ENCODE assay signal across 12 cellular contexts in the genomic region with DNA sequence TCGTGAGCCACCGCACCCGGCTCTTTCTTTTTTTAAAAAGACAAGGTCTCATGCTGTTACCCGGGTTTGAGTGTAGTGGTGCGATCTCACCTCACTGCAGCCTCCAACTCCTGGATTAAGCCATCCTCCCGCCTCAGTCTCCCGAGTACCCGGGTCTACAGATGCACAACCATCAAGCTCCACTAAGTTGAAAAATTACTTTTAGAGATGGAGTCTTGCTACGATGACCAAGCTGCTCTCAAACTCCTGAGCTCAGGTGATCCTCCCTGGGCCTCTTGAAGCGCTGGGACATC. TPM values are rescaled to one million over a fixed set of nuclear protein-coding genes. Genes with fewer than 3 reads are reported as not detected.
A peak's percentile ranks its signal among the peaks of the same experiment; 100 is the strongest.
DNase-seq lines count a peak whose midpoint lies in the region; ATAC-seq, FAIRE-seq and TF ChIP-seq lines count a peak whose summit lies in the region.
"Had no signal": no experiment of that assay in that cellular context is flagged by ENCODE, and none has a peak within 500 bp of the region (broad histone marks: within the 10 kb centered on the region; RNA-seq: fewer than 3 reads in every experiment).

No MANE protein-coding gene starts in this region.

- H2BK12ac ChIP-seq in mesenchymal stem cell (ENCODE audit: low read length in 2 of 2) = no peak overlapping the region

- H3K4me3 Mint-ChIP-seq in activated T-cell treated with anti-CD3 and anti-CD28 coated beads, Interleukin-2, amount 50 U/mL, for 72 hours = peak overlapping the region; percentile 50 to 61

- WGBS in A549 (ENCODE audit: missing lambda C conversion rate) = 89% methylated on average over 10 of the region's 10 CpGs
- 80 to 82% methylated on average over 10 of the region's 10 CpGs for WGBS in GM23248 (ENCODE audit: low coverage in 1 of 2, low lambda C conversion rate in 2 of 2, missing lambda C conversion rate in 2 of 2), 2 experiments
- 95% methylated on average over 10 of the region's 10 CpGs for WGBS in mesenchymal stem cell

- no peak overlapping the region for H3K4ac ChIP-seq in mesenchymal stem cell (ENCODE audit: low read depth in 1 of 2, low read length in 2 of 2)

- FAIRE-seq in A549 (lab: Jason Lieb, UNC) = no peak

- no peak overlapping the region for H3K18ac ChIP-seq in mesenchymal stem cell (ENCODE audit: low read depth in 1 of 2, low read length in 2 of 2)

- no peaks in the 10 kb centered on the region for H3K9me2 ChIP-seq in GM23248 (ENCODE audit: insufficient read depth)

- H3K4me1 ChIP-seq in A549 (peaks cover 40% of the 10 kb centered on the region), GM23248 (ENCODE audit: insufficient read depth) (peaks cover 24% of the 10 kb centered on the region), mesenchymal stem cell (ENCODE audit: control insufficient read depth, insufficient read depth, low read depth, low read length) (peaks cover 22% of the 10 kb centered on the region)

- H4K8ac ChIP-seq in mesenchymal stem cell (ENCODE audit: low read length) = no peak overlapping the region

- H3K23ac ChIP-seq in mesenchymal stem cell (ENCODE audit: low read length in 2 of 2) = no peak overlapping the region

- H3K14ac ChIP-seq in mesenchymal stem cell (ENCODE audit: low read length in 2 of 2) = no peak overlapping the region

- H3K9me3 ChIP-seq in A549 = no peaks in the 10 kb centered on the region
- no peaks in the 10 kb centered on the region for H3K9me3 ChIP-seq in GM23248 (ENCODE audit: low read depth)
- H3K9me3 ChIP-seq in mesenchymal stem cell (ENCODE audit: control insufficient read depth, low read length) = no peaks in the 10 kb centered on the region
- H3K9me3 ChIP-seq in WERI-Rb-1 (ENCODE audit: severe bottlenecking) = no peaks in the 10 kb centered on the region

- DNase-seq in A549 (ENCODE audit: low read depth in 1 of 2, low spot score in 1 of 2) (no peak), GM23248 (no peak), mesenchymal stem cell (no peak), NCI-H187 treated with DMSO at 0.1 percent for 48 hours (lab: John Stamatoyannopoulos, UW) (no peak), WERI-Rb-1 (no peak), NCI-H2196 (lab: John Stamatoyannopoulos, UW; ENCODE audit: unreplicated experiment) (no peak)
- no peak for DNase-seq in activated T-cell treated with anti-CD3 and anti-CD28 coated beads, Interleukin-2, amount 50 U/mL, for 72 hours
- DNase-seq in activated CD4-positive, CD25-positive, alpha-beta regulatory T cell (lab: John Stamatoyannopoulos, UW) = no peak
- DNase-seq: NCI-H69, nucleus accumbens had no signal

- peaks cover 57% of the 10 kb centered on the region for H3K79me2 ChIP-seq in GM23248 (ENCODE audit: insufficient read depth)

- H3K36me3 ChIP-seq in GM23248 (ENCODE audit: low read depth) (peaks cover 24% of the 10 kb centered on the region), mesenchymal stem cell (ENCODE audit: control insufficient read depth in 1 of 2, insufficient read depth in 2 of 2, low read depth in 1 of 2, low read length in 2 of 2) (peaks cover 54 to 67% of the 10 kb centered on the region in 2 experiments), WERI-Rb-1 (peaks cover 70% of the 10 kb centered on the region)

- no peak for ATAC-seq in A549
- no peak for ATAC-seq in activated T-cell treated with anti-CD3 and anti-CD28 coated beads, Interleukin-2, amount 50 U/mL, for 72 hours (replicated peaks in 1 of 2)
- ATAC-seq: CD8-positive, alpha-beta T cell had no signal

- H4K20me1 ChIP-seq in GM23248 (ENCODE audit: insufficient read depth) = peaks cover 10% of the 10 kb centered on the region

- peaks cover 17 to 40% of the 10 kb centered on the region in 2 donors for H3K36me3 Mint-ChIP-seq in activated T-cell treated with anti-CD3 and anti-CD28 coated beads, Interleukin-2, amount 50 U/mL, for 72 hours (ENCODE audit: insufficient read depth in 2 of 2)

- POLR2A ChIA-PET in A549 (lab: Yijun Ruan, JAX) = no interaction called here

- no peaks in the 10 kb centered on the region for H3K9me3 Mint-ChIP-seq in activated T-cell treated with anti-CD3 and anti-CD28 coated beads, Interleukin-2, amount 50 U/mL, for 72 hours
- H3K9me3 Mint-ChIP-seq: CD8-positive, alpha-beta T cell had no signal

- peaks cover 8% of the 10 kb centered on the region for H3K79me1 ChIP-seq in mesenchymal stem cell (replicated peaks; ENCODE audit: low read length, poor library complexity, severe bottlenecking)

- no peaks in the 10 kb centered on the region for H3K27me3 Mint-ChIP-seq in activated T-cell treated with anti-CD3 and anti-CD28 coated beads, Interleukin-2, amount 50 U/mL, for 72 hours (ENCODE audit: low read depth)

- H3F3A ChIP-seq in GM23248 (ENCODE audit: insufficient read depth) = peaks cover 17% of the 10 kb centered on the region; the same call in 1 of the 2 replicates

- H3K4me2 ChIP-seq in A549 (peak overlapping the region; percentile 95), GM23248 (ENCODE audit: unreplicated experiment) (peak overlapping the region; percentile 83), mesenchymal stem cell (ENCODE audit: low read length, poor library complexity, severe bottlenecking) (no peak overlapping the region)

- CTCF ChIA-PET in A549 (lab: Yijun Ruan, JAX) = no interaction called here

- in situ Hi-C loops in GM23248 (cut with MboI) = no loop called here

- no peak for TF ChIP-seq POLR2A in A549 (IDR thresholded peaks at IDR 0.05; ENCODE audit: low read length)

- H2BK5ac ChIP-seq in mesenchymal stem cell (ENCODE audit: low read depth, low read length, poor library complexity, severe bottlenecking) = no peak overlapping the region

- H3K4me3 ChIP-seq in A549 (no peak overlapping the region), GM23248 (peak overlapping the region; percentile 93; the same call in 1 of the 2 replicates), mesenchymal stem cell (ENCODE audit: insufficient read depth in 1 of 2, low read depth in 1 of 2, low read length in 2 of 2) (no peak overlapping the region), WERI-Rb-1 (ENCODE audit: low read depth, low read length) (no peak overlapping the region)

- H3K27ac ChIP-seq in A549 (peak overlapping the region in 1 of 2 experiments; percentile 1; a peak in 1 of 6 replicates), GM23248 (no peak overlapping the region), mesenchymal stem cell (ENCODE audit: low read length, poor library complexity, severe bottlenecking) (no peak overlapping the region), WERI-Rb-1 (no peak overlapping the region)

- H3K27me3 ChIP-seq in GM23248 (replicated peaks; ENCODE audit: insufficient read depth) (no peaks in the 10 kb centered on the region), mesenchymal stem cell (ENCODE audit: control insufficient read depth in 1 of 2, insufficient read depth in 1 of 2, low read length in 2 of 2) (no peaks in the 10 kb centered on the region), WERI-Rb-1 (ENCODE audit: insufficient read depth, low read depth, severe bottlenecking) (no peaks in the 10 kb centered on the region)

- H2AFZ ChIP-seq in GM23248 = no peak overlapping the region
- no peak overlapping the region for H2AFZ ChIP-seq in mesenchymal stem cell (ENCODE audit: low read depth, low read length)

- no peak overlapping the region for H2BK120ac ChIP-seq in mesenchymal stem cell (ENCODE audit: low read depth, low read length)

- H3K27ac Mint-ChIP-seq in activated T-cell treated with anti-CD3 and anti-CD28 coated beads, Interleukin-2, amount 50 U/mL, for 72 hours = no peak overlapping the region
- H3K27ac Mint-ChIP-seq: CD8-positive, alpha-beta T cell had no signal

- no peak for TF ChIP-seq RAD21 in A549 (conservative IDR thresholded peaks at IDR 0.05 in 1 of 2, IDR thresholded peaks at IDR 0.05 in 1 of 2)

- H2AK5ac ChIP-seq in mesenchymal stem cell (ENCODE audit: low read length, severe bottlenecking) = no peak overlapping the region

- no peak for TF ChIP-seq EP300 in A549 (IDR thresholded peaks at IDR 0.05)

- H3K4me1 Mint-ChIP-seq in activated T-cell treated with anti-CD3 and anti-CD28 coated beads, Interleukin-2, amount 50 U/mL, for 72 hours (ENCODE audit: low read depth) = peaks cover 62% of the 10 kb centered on the region

- H3K9ac ChIP-seq in GM23248 (peak overlapping the region; percentile 98; the same call in 1 of the 2 replicates), mesenchymal stem cell (ENCODE audit: low read length) (peak overlapping the region; percentile 99)

- TF ChIP-seq CTCF in A549 (IDR thresholded peaks at IDR 0.05) (no peak), WERI-Rb-1 (IDR thresholded peaks at IDR 0.05; ENCODE audit: low read depth, low read length) (no peak)

- no peak overlapping the region for H2BK15ac ChIP-seq in mesenchymal stem cell (ENCODE audit: low read depth, poor library complexity, severe bottlenecking)

- no peak overlapping the region for H4K91ac ChIP-seq in mesenchymal stem cell (ENCODE audit: low read length)

TF ChIP-seq in A549, 52 proteins besides CTCF, POLR2A, EP300 and RAD21 (continues in another document):
- TF ChIP-seq SMC3 (IDR thresholded peaks at IDR 0.05) = no peak

RNA-seq across cellular contexts. Expression of a gene that starts 2.0 kb away (rescaled TPM):
- polyA plus RNA-seq in A549 (2011; rRNA removed) (252 and 291 TPM in 2 replicates), A549 (2017; fragmentation: RNase III; extraction: RNeasy Plus Mini Kit Qiagen cat#74134 plus additional on column Dnase treatment) (439 to 448 TPM (median 446 TPM) in 3 replicates), GM23248 (2016; fragmentation: Nextera tagmentation; extraction: Ambion mirVana) (317 and 336 TPM in 2 replicates)
- 933 and 1,036 TPM in 2 replicates for polyA plus RNA-seq in A549 (2012; cell fraction: cytosol; rRNA removed)
- polyA plus RNA-seq in A549 (2012; cell fraction: nucleus; rRNA removed) = 681 and 864 TPM in 2 replicates
- 205 and 259 TPM in 2 replicates for polyA minus RNA-seq in A549 (2011; rRNA and poly(A)+ RNA removed)
- total RNA-seq in GM23248 (2014; rRNA removed; shearing (Covaris generic)) = 187 and 256 TPM in 2 replicates
- total RNA-seq in activated T-cell treated with anti-CD3 and anti-CD28 coated beads, Interleukin-2, amount 50 U/mL, for 72 hours = 100 to 1,000 TPM; 402 to 411 TPM
- polyA plus RNA-seq in mesenchymal stem cell (2013, experiment 1 of 2) = 554 TPM
- polyA plus RNA-seq in mesenchymal stem cell (2013, experiment 2 of 2) = 544 TPM

RNA-seq across cellular contexts. Expression of a gene that starts 53.4 kb away (rescaled TPM):
- 0.28 and 0.31 TPM in 2 replicates for polyA plus RNA-seq in A549 (2011; rRNA removed)
- polyA plus RNA-seq in A549 (2012; cell fraction: cytosol; rRNA removed) = 0.07 and 0.12 TPM in 2 replicates
- 0.14 and 0.15 TPM in 2 replicates for polyA plus RNA-seq in A549 (2012; cell fraction: nucleus; rRNA removed)
- 0.05 to 0.12 TPM in 2 of 3 replicates, not detected in the other for polyA plus RNA-seq in A549 (2017; fragmentation: RNase III; extraction: RNeasy Plus Mini Kit Qiagen cat#74134 plus additional on column Dnase treatment)
- 0.19 and 0.50 TPM in 2 replicates for polyA minus RNA-seq in A549 (2011; rRNA and poly(A)+ RNA removed)
- not detected in 2 replicates for total RNA-seq in GM23248 (2014; rRNA removed; shearing (Covaris generic))
- 0.13 and 0.30 TPM in 2 replicates for polyA plus RNA-seq in GM23248 (2016; fragmentation: Nextera tagmentation; extraction: Ambion mirVana)
- 1 to 10 TPM; 1.5 to 7.5 TPM for total RNA-seq in activated T-cell treated with anti-CD3 and anti-CD28 coated beads, Interleukin-2, amount 50 U/mL, for 72 hours
- polyA plus RNA-seq in mesenchymal stem cell (2013, experiment 1 of 2) = 1.4 TPM
- 1.4 TPM for polyA plus RNA-seq in mesenchymal stem cell (2013, experiment 2 of 2)
- total RNA-seq: activated CD8-positive, alpha-beta memory T cell treated with anti-CD3 and anti-CD28 coated beads for 36 hours had no signal
